ENCODE assay signal across 13 cellular contexts in the genomic region with DNA sequence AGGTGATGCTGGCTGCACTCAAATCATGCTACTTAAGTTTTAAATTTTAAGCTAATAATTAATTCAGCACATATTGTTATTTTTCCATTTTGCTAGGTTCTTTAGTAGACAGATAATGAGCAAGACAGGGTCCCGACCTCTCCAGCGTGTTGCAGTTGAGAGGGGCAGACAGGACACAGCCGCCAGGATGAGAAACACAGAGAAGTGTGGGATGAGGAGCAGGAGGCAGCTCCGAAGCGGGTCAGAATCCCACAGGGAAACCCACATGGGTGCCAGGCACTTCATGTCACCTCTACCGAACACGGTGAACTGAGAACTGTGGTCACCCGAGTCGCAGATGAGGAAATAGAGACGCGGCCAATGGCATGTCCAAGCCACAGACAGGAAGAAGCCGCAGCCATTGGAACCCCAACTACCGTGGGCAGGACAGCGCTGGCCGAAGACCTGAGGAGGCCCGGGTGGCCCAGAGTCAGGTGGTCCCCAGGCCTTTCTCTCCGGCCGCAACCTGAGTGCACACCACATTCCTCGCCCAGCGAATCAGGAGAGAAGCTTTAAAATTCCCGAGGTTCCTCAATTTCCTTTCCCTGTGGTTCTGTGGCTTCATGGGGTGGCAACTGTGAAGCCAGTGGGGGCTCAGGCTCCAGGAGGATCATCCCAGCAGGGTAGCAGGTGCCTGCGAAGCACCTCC.
"Had no signal": no experiment of that assay in that cellular context is flagged by ENCODE, and none has a peak within 500 bp of the region (broad histone marks: within the 10 kb centered on the region; RNA-seq: fewer than 3 reads in every experiment).

No MANE protein-coding gene starts in this region.

- H3K27ac ChIP-seq: foreskin keratinocyte, ovary, tibial nerve, vagina had no signal

- H3K27me3 ChIP-seq: foreskin keratinocyte, ovary, tibial nerve, vagina had no signal

- DNase-seq: activated CD4-positive, alpha-beta T cell treated with anti-CD3 and anti-CD28 coated beads for 1 hour; activated CD4-positive, alpha-beta T cell treated with anti-CD3 and anti-CD28 coated beads, Interleukin-2, amount 50 U/mL, for 4 hours; activated T-cell treated with anti-CD3 and anti-CD28 coated beads, Interleukin-2, amount 50 U/mL, for 1 hour; effector CD8-positive, alpha-beta T cell; foreskin keratinocyte; SK-N-SH; stimulated activated naive B cell treated with anti-CD40 and anti-IgM and Interleukin-4, amounts not matched to agents 10 μg/mL and 1 μg/mL and 100 μg/mL, for 72 hours; T-helper 1 cell; T1000 had no signal

- H3K36me3 ChIP-seq: ovary had no signal

- ATAC-seq: activated naive CD4-positive, alpha-beta T cell treated with anti-CD3 and anti-CD28 coated beads, Interleukin-2, amount 50 U/mL, for 72 hours; foreskin keratinocyte; stimulated activated naive B cell treated with anti-CD40 and anti-IgM and Interleukin-4, amounts not matched to agents 10 μg/mL and 1 μg/mL and 100 μg/mL, for 72 hours had no signal

- H3K9me3 ChIP-seq: ovary, SK-N-SH, tibial nerve, vagina had no signal

- H3K4me3 ChIP-seq: ovary, tibial nerve, vagina had no signal

- H3K4me1 ChIP-seq: foreskin keratinocyte, tibial nerve, vagina had no signal
